ENCODE assay signal across 1 cellular context in the genomic region with DNA sequence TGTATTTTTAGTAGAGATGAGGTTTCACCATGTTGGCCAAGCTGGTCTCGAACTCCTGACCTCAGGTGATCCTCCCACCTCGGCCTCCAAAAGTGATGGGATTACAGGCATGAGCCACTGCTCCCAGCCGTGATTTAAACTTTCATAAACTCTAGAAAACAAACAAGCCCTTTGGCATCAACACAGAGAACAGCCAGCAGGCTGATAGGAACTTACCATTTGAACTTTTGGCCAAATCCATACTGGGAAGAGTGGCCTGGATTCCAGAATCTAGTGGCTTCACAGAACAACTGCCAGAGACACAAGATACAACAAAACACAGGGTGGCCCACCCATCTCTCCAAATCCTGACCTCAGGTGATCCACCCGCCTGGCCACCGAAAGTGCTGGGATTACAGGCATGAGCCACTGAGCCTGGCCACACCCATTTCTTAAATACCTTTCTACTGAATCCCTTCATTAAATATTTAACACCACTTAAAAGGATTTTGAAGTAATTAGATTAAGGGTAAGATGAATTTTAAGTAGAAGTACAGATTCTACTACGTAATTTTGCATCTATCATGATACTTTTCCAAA.
TF ChIP-seq lines count a peak whose summit lies in the region.

No MANE protein-coding gene starts in this region.

TF ChIP-seq in liver, 16 proteins besides CTCF, POLR2A, EP300 and RAD21:
- TF ChIP-seq HNF4A (conservative IDR thresholded peaks at IDR 0.05) = peak; percentile 48 to 50
- peak in 1 of 2 donors; percentile 26 for TF ChIP-seq JUND (IDR thresholded peaks at IDR 0.05)
- TF ChIP-seq RXRA (IDR thresholded peaks at IDR 0.05) = peak; percentile 29 to 64
